ENCODE assay signal across 18 cellular contexts in the genomic region with DNA sequence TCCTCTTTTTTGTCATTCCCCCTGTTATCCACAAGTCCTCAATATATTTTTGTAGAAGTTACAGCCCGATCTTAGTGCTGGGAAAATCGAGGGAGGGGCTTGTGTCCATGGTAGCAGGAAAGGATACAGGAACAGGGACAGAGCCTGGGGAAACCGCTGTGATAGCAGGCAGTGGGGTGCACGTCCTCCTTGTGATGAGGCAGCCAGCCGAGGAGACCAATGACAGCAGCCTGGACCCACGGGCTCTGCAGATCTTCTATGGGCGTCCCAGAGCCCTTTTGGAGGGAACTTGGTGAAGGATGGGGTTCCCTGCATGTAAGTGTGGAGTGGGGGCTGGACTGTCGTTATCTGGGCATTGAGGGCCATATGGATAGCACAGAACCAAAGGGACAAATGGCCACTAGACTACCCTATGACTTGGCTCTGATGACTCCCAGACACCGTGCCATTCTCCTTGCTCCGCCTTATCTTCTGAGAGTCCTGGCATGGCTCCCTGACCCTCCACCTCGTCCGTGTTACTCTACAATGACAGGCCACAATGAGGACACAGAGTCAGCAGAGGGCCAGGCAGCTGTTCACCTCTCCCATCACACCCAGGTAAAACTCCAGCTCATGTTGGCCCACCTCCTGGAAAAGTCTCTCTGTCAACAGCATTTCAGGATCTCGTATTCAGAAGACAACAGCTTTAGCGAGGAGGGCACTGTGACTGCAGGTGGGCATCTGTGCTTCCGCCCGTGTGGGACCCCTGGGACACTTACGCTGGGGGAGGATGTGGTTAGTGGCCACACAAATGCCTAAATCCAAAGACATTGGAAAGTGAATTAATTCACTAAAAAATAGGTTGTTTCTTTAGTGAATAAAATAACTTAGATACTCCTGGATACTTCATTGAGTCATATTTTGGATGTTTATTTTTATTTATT.
DNase-seq lines count a peak whose midpoint lies in the region; ATAC-seq, FAIRE-seq and TF ChIP-seq lines count a peak whose summit lies in the region.
"Had no signal": no experiment of that assay in that cellular context is flagged by ENCODE, and none has a peak within 500 bp of the region (broad histone marks: within the 10 kb centered on the region; RNA-seq: fewer than 3 reads in every experiment).

No MANE protein-coding gene starts in this region.

- H3K9me3 Mint-ChIP-seq in CD8-positive, alpha-beta T cell: no peaks in the 10 kb centered on the region
- H3K9me3 Mint-ChIP-seq in H9: no peaks in the 10 kb centered on the region

- no peak overlapping the region for H2BK120ac ChIP-seq in H1 (replicated peaks; ENCODE audit: low read depth, low read length)
- no peak overlapping the region for H2BK120ac ChIP-seq in H9 (ENCODE audit: low read depth, low read length, poor library complexity, severe bottlenecking)

- H2BK5ac ChIP-seq in H1 (ENCODE audit: low read depth, low read length) (no peak overlapping the region), H9 (ENCODE audit: insufficient read length, low read length) (no peak overlapping the region)

- no peak for FAIRE-seq in H1 (lab: Jason Lieb, UNC)
- FAIRE-seq: G401.6 had no signal

- H4K5ac ChIP-seq in H1 (ENCODE audit: insufficient read length, low read depth, low read length): no peak overlapping the region
- H4K5ac ChIP-seq in H9 (ENCODE audit: insufficient read length, low read depth, low read length): no peak overlapping the region

- TF ChIP-seq RAD21 in H1 (IDR thresholded peaks at IDR 0.05 in 1 of 2, conservative IDR thresholded peaks at IDR 0.05 in 1 of 2; ENCODE audit: low read depth in 2 of 2, low read length in 2 of 2): no peak

- H3K9me2 ChIP-seq in Karpas-422 (replicated peaks; ENCODE audit: insufficient read depth, low read length): no peaks in the 10 kb centered on the region

- CTCF ChIA-PET in H1 (lab: Charles Lee; ENCODE audit: partially characterized antibody): interaction anchor here (1.0 kb wide), 1 partner anchor 222 kb away, joined by 3 read pairs; no protein-coding TSS in a partner anchor
- CTCF ChIA-PET in CD8-positive, alpha-beta T cell (lab: Charles Lee): no interaction called here

- no peak overlapping the region for H3K27ac Mint-ChIP-seq in CD8-positive, alpha-beta T cell
- H3K27ac Mint-ChIP-seq in H9: peak overlapping the region in 1 of 3 experiments; percentile 70; a peak in 1 of 7 replicates

- no peaks in the 10 kb centered on the region for H4K20me1 ChIP-seq in Karpas-422 (ENCODE audit: insufficient read depth, low read depth, low read length)
- H4K20me1 ChIP-seq in H1 (replicated peaks in 1 of 2; ENCODE audit: control insufficient read depth in 1 of 2, insufficient read depth in 2 of 2, low read length in 2 of 2): no peaks in the 10 kb centered on the region
- no peaks in the 10 kb centered on the region for H4K20me1 ChIP-seq in H9 (ENCODE audit: control insufficient read depth, insufficient read depth, insufficient read length)

- H3K56ac ChIP-seq in H1 (replicated peaks; ENCODE audit: insufficient read length, low read depth, low read length) (no peak overlapping the region), H9 (ENCODE audit: insufficient read length, low read depth, low read length) (no peak overlapping the region)

- intact Hi-C loops in right cardiac atrium (cut with DNase I): no loop called here
- intact Hi-C loops in tibial artery (cut with DNase I; ENCODE audit: low total_unique reads): loop anchor here (10.0 kb wide), 1 partner anchor 441 kb away; a partner anchor contains a TSS
- intact Hi-C loops in CD8-positive, alpha-beta T cell (cut with DNase I, micrococcal nuclease): no loop called here

- no peak overlapping the region for H3T11ph ChIP-seq in H9 (ENCODE audit: low read length)

- H3K4me1 ChIP-seq in Karpas-422 (ENCODE audit: low read length): no peaks in the 10 kb centered on the region
- no peaks in the 10 kb centered on the region; a peak in 1 of 7 replicates for H3K4me1 ChIP-seq in H1 (replicated peaks in 1 of 4; ENCODE audit: control insufficient read depth in 3 of 4, insufficient read depth in 4 of 4, low read length in 3 of 4)
- H3K4me1 ChIP-seq in right cardiac atrium (ENCODE audit: control insufficient read depth, insufficient read depth, low read length): peaks cover 21% of the 10 kb centered on the region
- H3K4me1 ChIP-seq in tibial artery: peaks cover 0 to 64% (median 40%) of the 10 kb centered on the region in 4 donors
- H3K4me1 ChIP-seq in CD8-positive, alpha-beta T cell (ENCODE audit: insufficient read depth, low read length): no peaks in the 10 kb centered on the region
- no peaks in the 10 kb centered on the region for H3K4me1 ChIP-seq in H9 (ENCODE audit: insufficient read depth, low read length)

- H3K27me3 ChIP-seq in Karpas-422 (ENCODE audit: low read length): no peaks in the 10 kb centered on the region
- H3K27me3 ChIP-seq in H1 (replicated peaks in 1 of 4; ENCODE audit: control insufficient read depth in 3 of 4, extremely low read depth in 1 of 4, insufficient read depth in 3 of 4, low read length in 3 of 4): no peaks in the 10 kb centered on the region
- no peaks in the 10 kb centered on the region for H3K27me3 ChIP-seq in right cardiac atrium (ENCODE audit: control insufficient read depth, insufficient read depth)
- H3K27me3 ChIP-seq in tibial artery: no peaks in the 10 kb centered on the region
- no peaks in the 10 kb centered on the region for H3K27me3 ChIP-seq in CD8-positive, alpha-beta T cell (ENCODE audit: insufficient read depth, low read length)
- H3K27me3 ChIP-seq in H9 (ENCODE audit: insufficient read depth, low read length): no peaks in the 10 kb centered on the region

- no peaks in the 10 kb centered on the region for H3K36me3 ChIP-seq in Karpas-422 (ENCODE audit: insufficient read depth, low read length)
- no peaks in the 10 kb centered on the region for H3K36me3 ChIP-seq in H1 (ENCODE audit: control insufficient read depth in 2 of 4, insufficient read depth in 4 of 4, low read length in 3 of 4)
- H3K36me3 ChIP-seq in tibial artery: no peaks in the 10 kb centered on the region
- no peaks in the 10 kb centered on the region for H3K36me3 ChIP-seq in CD8-positive, alpha-beta T cell (ENCODE audit: insufficient read depth, low read length)

- H3K27ac ChIP-seq in Karpas-422 (ENCODE audit: low read length) (no peak overlapping the region), H1 (ENCODE audit: low read depth, low read length) (no peak overlapping the region), right cardiac atrium (ENCODE audit: low read length) (peak overlapping the region; percentile 16), tibial artery (peak overlapping the region; percentile 67 to 72), H9 (ENCODE audit: insufficient read length, low read depth, low read length) (no peak overlapping the region)
- no peak overlapping the region for H3K27ac ChIP-seq in CD8-positive, alpha-beta T cell (ENCODE audit: low read depth, low read length)

- peaks cover 7% of the 10 kb centered on the region for H3K4me1 Mint-ChIP-seq in CD8-positive, alpha-beta T cell (ENCODE audit: low read depth)
- peaks cover 0 to 9% of the 10 kb centered on the region in 2 experiments; a peak in 2 of 4 replicates for H3K4me1 Mint-ChIP-seq in H9

- H4K8ac ChIP-seq in H1 (ENCODE audit: extremely low read depth, insufficient read depth, low read length) (peak overlapping the region; percentile 20; the same call in 1 of the 2 replicates), H9 (replicated peaks; ENCODE audit: insufficient read length, low read depth, low read length) (no peak overlapping the region)

- H4K91ac ChIP-seq in H1 (replicated peaks; ENCODE audit: insufficient read length, low read length): no peak overlapping the region
- no peak overlapping the region for H4K91ac ChIP-seq in H9 (ENCODE audit: insufficient read length, low read depth, low read length)

- H3K4me3 Mint-ChIP-seq in CD8-positive, alpha-beta T cell: no peak overlapping the region
- no peak overlapping the region for H3K4me3 Mint-ChIP-seq in H9
- H3K4me3 Mint-ChIP-seq: CD14-positive monocyte had no signal

- no peak for TF ChIP-seq EP300 in H1 (IDR thresholded peaks at IDR 0.05; ENCODE audit: borderline replicate concordance in 1 of 2, low read depth in 2 of 2, low read length in 2 of 2)

- peak; percentile 16 for DNase-seq in Karpas-422
- DNase-seq in H1 (ENCODE audit: low read depth in 1 of 2, low spot score in 2 of 2): no peak
- peak in 1 of 3 donors; percentile 75 for DNase-seq in right cardiac atrium
- DNase-seq in tibial artery: no peak
- no peak for DNase-seq in CD8-positive, alpha-beta T cell
- DNase-seq in H9: no peak
- DNase-seq: NCI-H1092 treated with DMSO at 0.1 percent for 48 hours; NCI-H146; NCI-H2029 treated with DMSO at 0.1 percent for 48 hours; NCI-H2171 treated with DMSO at 0.1 percent for 48 hours; NCI-H446; NCI-H69; NK-92 treated with Interleukin-12 subunit alpha and Interleukin-12 subunit beta, amount 100 ng/mL, for 24 hours; OCI-M1 had no signal

- H3K4ac ChIP-seq in H1 (replicated peaks; ENCODE audit: insufficient read length, low read depth, low read length) (no peak overlapping the region), H9 (ENCODE audit: low read depth, low read length) (no peak overlapping the region)

- H3K18ac ChIP-seq in H1 (ENCODE audit: extremely low read depth, low read length): no peak overlapping the region
- no peak overlapping the region for H3K18ac ChIP-seq in H9 (ENCODE audit: insufficient read length, low read depth, low read length)

- H2BK20ac ChIP-seq in H1 (ENCODE audit: low read length) (no peak overlapping the region), H9 (ENCODE audit: low read depth, low read length, poor library complexity, severe bottlenecking) (no peak overlapping the region)

- no peak overlapping the region for H2BK15ac ChIP-seq in H1 (ENCODE audit: low read length)
- no peak overlapping the region for H2BK15ac ChIP-seq in H9 (ENCODE audit: low read depth, low read length)

- no peak for ATAC-seq in right cardiac atrium
- ATAC-seq in CD8-positive, alpha-beta T cell: no peak
- no peak for ATAC-seq in HG03196 (IDR thresholded peaks at IDR 0.05; ENCODE audit: unreplicated experiment)
- ATAC-seq: HCT116 had no signal

- H3K9me3 ChIP-seq in Karpas-422 (ENCODE audit: low read length) (no peaks in the 10 kb centered on the region), H1 (ENCODE audit: insufficient read depth in 2 of 2, low read depth in 1 of 2, low read length in 1 of 2) (no peaks in the 10 kb centered on the region), right cardiac atrium (ENCODE audit: control insufficient read depth, low read length) (no peaks in the 10 kb centered on the region), tibial artery (no peaks in the 10 kb centered on the region), H9 (ENCODE audit: control insufficient read depth, low read depth, low read length) (no peaks in the 10 kb centered on the region)
- no peaks in the 10 kb centered on the region for H3K9me3 ChIP-seq in CD8-positive, alpha-beta T cell (ENCODE audit: low read length)

- no peaks in the 10 kb centered on the region for H3K79me1 ChIP-seq in H1 (ENCODE audit: low read depth, low read length)
- H3K79me1 ChIP-seq in H9 (ENCODE audit: insufficient read depth, low read depth, low read length, poor library complexity, severe bottlenecking): no peaks in the 10 kb centered on the region

- WGBS in H1 (ENCODE audit: extremely low coverage in 1 of 2, insufficient coverage in 1 of 2, insufficient read length in 1 of 2, insufficient replicate concordance in 2 of 2, low coverage in 1 of 2, low lambda C conversion rate in 2 of 2, missing lambda C conversion rate in 1 of 2), 2 experiments: 93% methylated on average over 17 of the region's 17 CpGs; no CpG with 5 or more reads in 1 of the 2 experiments
- 74% methylated on average over 17 of the region's 17 CpGs for WGBS in right cardiac atrium
- WGBS in H9 (ENCODE audit: extremely low coverage, insufficient read length, low lambda C conversion rate): no CpG with 5 or more reads among the region's 17 CpGs

- no peak for TF ChIP-seq CTCF in H1 (IDR thresholded peaks at IDR 0.05; ENCODE audit: control extremely low read depth in 1 of 3, insufficient read depth in 1 of 3, low read depth in 1 of 3, low read length in 3 of 3)
- TF ChIP-seq CTCF in tibial artery (IDR thresholded peaks at IDR 0.05): no peak
- no peak for TF ChIP-seq CTCF in CD8-positive, alpha-beta T cell (IDR thresholded peaks at IDR 0.05)
- TF ChIP-seq CTCF in H9 (conservative IDR thresholded peaks at IDR 0.05): no peak

- POLR2A ChIA-PET in H1 (lab: Charles Lee; ENCODE audit: partially characterized antibody): no interaction called here
- POLR2A ChIA-PET in CD8-positive, alpha-beta T cell (lab: Charles Lee): no interaction called here

- H3K23me2 ChIP-seq in H1 (ENCODE audit: low read depth, low read length): no peaks in the 10 kb centered on the region
- H3K23me2 ChIP-seq in H9 (ENCODE audit: insufficient read length, low read depth, low read length, poor library complexity, severe bottlenecking): no peaks in the 10 kb centered on the region

- no peak overlapping the region for H3K14ac ChIP-seq in H1 (ENCODE audit: insufficient read length)
- H3K14ac ChIP-seq in H9 (ENCODE audit: insufficient read depth, low read length): no peak overlapping the region

- H3K9ac ChIP-seq in Karpas-422 (ENCODE audit: low read length) (no peak overlapping the region), H1 (replicated peaks in 1 of 4; ENCODE audit: extremely low read depth in 1 of 4, low read depth in 3 of 4, low read length in 3 of 4) (no peak overlapping the region), H9 (ENCODE audit: extremely low read depth, insufficient read length, low read length) (no peak overlapping the region)

- no peak overlapping the region for H3K4me2 ChIP-seq in Karpas-422 (ENCODE audit: low read depth, low read length, poor library complexity, severe bottlenecking)
- no peak overlapping the region for H3K4me2 ChIP-seq in H1 (ENCODE audit: insufficient read depth in 1 of 2, low read depth in 2 of 2, low read length in 2 of 2)
- H3K4me2 ChIP-seq in H9 (ENCODE audit: insufficient read depth, insufficient read length, low read length): no peak overlapping the region

- H3K36me3 Mint-ChIP-seq in CD8-positive, alpha-beta T cell: no peaks in the 10 kb centered on the region
- H3K36me3 Mint-ChIP-seq in H9 (ENCODE audit: insufficient read depth in 1 of 3, low read depth in 3 of 3): no peaks in the 10 kb centered on the region

- H3K79me2 ChIP-seq in Karpas-422 (ENCODE audit: low read length) (no peaks in the 10 kb centered on the region), H1 (ENCODE audit: control insufficient read depth in 1 of 2, insufficient read depth in 2 of 2, low read length in 2 of 2) (no peaks in the 10 kb centered on the region), H9 (ENCODE audit: insufficient read depth, low read length) (no peaks in the 10 kb centered on the region)

- H2AFZ ChIP-seq in Karpas-422 (ENCODE audit: low read length) (no peak overlapping the region), H1 (ENCODE audit: low read length) (no peak overlapping the region), H9 (ENCODE audit: low read length) (no peak overlapping the region)

- no peak overlapping the region for H3K23ac ChIP-seq in H1 (ENCODE audit: insufficient read length)
- H3K23ac ChIP-seq in H9 (ENCODE audit: insufficient read length, low read depth, low read length): no peak overlapping the region

- H2AK5ac ChIP-seq in H1 (ENCODE audit: low read depth, low read length) (no peak overlapping the region), H9 (ENCODE audit: insufficient read length, low read length) (no peak overlapping the region)

- H3K4me3 ChIP-seq in Karpas-422 (ENCODE audit: low read length): no peak overlapping the region
- no peak overlapping the region for H3K4me3 ChIP-seq in H1 (ENCODE audit: extremely low read depth in 1 of 4, insufficient read depth in 2 of 4, low read depth in 3 of 4, low read length in 4 of 4)
- no peak overlapping the region for H3K4me3 ChIP-seq in right cardiac atrium (ENCODE audit: low read length)
- H3K4me3 ChIP-seq in tibial artery: no peak overlapping the region
- no peak overlapping the region for H3K4me3 ChIP-seq in CD8-positive, alpha-beta T cell (ENCODE audit: low read depth, low read length)

- no peak for TF ChIP-seq POLR2A in H1 (IDR thresholded peaks at IDR 0.05; ENCODE audit: control extremely low read depth in 1 of 2, low read depth in 2 of 2, low read length in 2 of 2)

- H2BK12ac ChIP-seq in H1 (ENCODE audit: low read depth, low read length) (no peak overlapping the region), H9 (ENCODE audit: insufficient read length, low read depth, low read length) (no peak overlapping the region)

- H3K27me3 Mint-ChIP-seq in CD8-positive, alpha-beta T cell (ENCODE audit: low read depth): no peaks in the 10 kb centered on the region
- H3K27me3 Mint-ChIP-seq in H9 (ENCODE audit: low read depth): peaks cover under 1% of the 10 kb centered on the region

Comparison
In these comparisons a context has a peak if more than half of its experiments do, and no peak if none do; other contexts are left out.
1. H3K27ac ChIP-seq: peak in right cardiac atrium (single experiment) and tibial artery (2 of 2); none in Karpas-422 (single experiment), H1 (single experiment), CD8-positive, alpha-beta T cell (single experiment) and H9 (single experiment).